In the genomic region with DNA sequence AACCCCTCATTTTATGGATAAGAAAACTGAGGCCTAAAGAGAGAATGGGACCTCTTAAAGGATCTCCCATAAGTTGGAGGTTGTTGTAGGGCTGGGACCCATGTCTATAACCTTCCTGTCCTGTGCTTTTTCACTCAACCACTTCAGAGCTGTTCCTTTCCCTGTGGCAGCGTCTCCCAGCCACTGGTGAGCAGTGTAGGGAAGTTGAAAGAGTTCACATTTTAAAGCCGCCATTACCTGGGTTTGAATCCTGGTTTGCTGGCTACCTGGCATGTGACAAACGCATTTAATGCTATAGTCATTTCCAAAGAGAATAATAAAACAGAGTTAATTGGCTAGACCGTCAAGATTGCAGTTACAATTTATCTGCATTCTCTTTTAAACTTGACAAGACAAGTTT, we compare ENCODE assay signal across 13 cellular contexts.
A peak's percentile ranks its signal among the peaks of the same experiment; 100 is the strongest.
DNase-seq lines count a peak whose midpoint lies in the region; ATAC-seq and TF ChIP-seq lines count a peak whose summit lies in the region.
"Had no signal": no experiment of that assay in that cellular context is flagged by ENCODE, and none has a peak within 500 bp of the region (broad histone marks: within the 10 kb centered on the region; RNA-seq: fewer than 3 reads in every experiment).

No MANE protein-coding gene starts in this region.

- ATAC-seq in sciatic nerve (no peak), HG03175 (IDR thresholded peaks at IDR 0.05; ENCODE audit: unreplicated experiment) (no peak)

- peak overlapping the region; percentile 76 for H3K9ac ChIP-seq in mucosa of stomach (ENCODE audit: low read length)

- no peaks in the 10 kb centered on the region for H3K27me3 ChIP-seq in hepatocyte
- H3K27me3 ChIP-seq in mucosa of stomach (ENCODE audit: control insufficient read depth, insufficient read depth, low read length), result no peaks in the 10 kb centered on the region

- no peaks in the 10 kb centered on the region for H4K20me1 ChIP-seq in hepatocyte (ENCODE audit: insufficient read depth, poor library complexity, severe bottlenecking)

- H3K4me3 ChIP-seq in hepatocyte (no peak overlapping the region), mucosa of stomach (ENCODE audit: low read length) (peak overlapping the region; percentile 44)

- H3K9me3 ChIP-seq in hepatocyte (ENCODE audit: low read depth) (no peaks in the 10 kb centered on the region), mucosa of stomach (ENCODE audit: control insufficient read depth, low read length) (no peaks in the 10 kb centered on the region)

- H3K4me1 Mint-ChIP-seq in type B pancreatic cell (ENCODE audit: unreplicated experiment), result peaks cover 28% of the 10 kb centered on the region

- H3K36me3 Mint-ChIP-seq in type B pancreatic cell, result peaks cover 19% of the 10 kb centered on the region

- peak overlapping the region; percentile 79 for H3K27ac Mint-ChIP-seq in type B pancreatic cell
- H3K27ac Mint-ChIP-seq: B cell; CD4-positive, alpha-beta T cell; HFFc6 had no signal

- no peaks in the 10 kb centered on the region for H3K36me3 ChIP-seq in hepatocyte (replicated peaks; ENCODE audit: insufficient read depth, low read depth)
- no peaks in the 10 kb centered on the region for H3K36me3 ChIP-seq in mucosa of stomach (ENCODE audit: control insufficient read depth, insufficient read depth, low read length)

- H3K9me2 ChIP-seq in hepatocyte (replicated peaks; ENCODE audit: insufficient read depth), result no peaks in the 10 kb centered on the region

- peaks cover 23% of the 10 kb centered on the region for H3K4me1 ChIP-seq in hepatocyte (ENCODE audit: insufficient read depth)
- peaks cover 31% of the 10 kb centered on the region for H3K4me1 ChIP-seq in mucosa of stomach (ENCODE audit: control insufficient read depth, insufficient read depth, low read length)

- intact Hi-C loops in sciatic nerve (cut with DNase I), result no loop called here

- peak overlapping the region; percentile 44 for H3K4me2 ChIP-seq in hepatocyte

- DNase-seq in HT-29 (ENCODE audit: low spot score) (peak; percentile 44), hepatocyte (ENCODE audit: low spot score) (no peak), type B pancreatic cell (ENCODE audit: extremely low spot score, unreplicated experiment) (no peak), sciatic nerve (ENCODE audit: low spot score) (no peak), ureter (ENCODE audit: low spot score) (no peak)
- DNase-seq: C1 segment of cervical spinal cord; CD4-positive, alpha-beta T cell; GF-D8; HCEC 1CT; HFFc6 had no signal

- H3K79me2 ChIP-seq in hepatocyte, result peaks cover 84% of the 10 kb centered on the region

- no peaks in the 10 kb centered on the region for H3K27me3 Mint-ChIP-seq in type B pancreatic cell

- 80% methylated on average over 4 of the region's 4 CpGs for WGBS in hepatocyte (ENCODE audit: low lambda C conversion rate, missing lambda C conversion rate)

- peak overlapping the region; percentile 8 for H3K4me3 Mint-ChIP-seq in type B pancreatic cell
- H3K4me3 Mint-ChIP-seq: B cell; CD4-positive, alpha-beta T cell; HFFc6 had no signal

- H3K27ac ChIP-seq in hepatocyte, result peak overlapping the region; percentile 64

- H3K9me3 Mint-ChIP-seq in type B pancreatic cell, result peaks cover 7% of the 10 kb centered on the region
- H3K9me3 Mint-ChIP-seq: CD4-positive, alpha-beta T cell; HFFc6 had no signal

- no peak overlapping the region for H2AFZ ChIP-seq in hepatocyte

- TF ChIP-seq CTCF in hepatocyte (IDR thresholded peaks at IDR 0.05; ENCODE audit: poor library complexity) (no peak), type B pancreatic cell (conservative IDR thresholded peaks at IDR 0.05) (no peak)
